Comparison of ENCODE assay signal across 8 cellular contexts in genomic region chr5:132831095-132831860, GRCh38. TPM values are rescaled to one million over a fixed set of nuclear protein-coding genes. Genes with fewer than 3 reads are reported as not detected.
DNase-seq lines count a peak whose midpoint lies in the region; ATAC-seq and TF ChIP-seq lines count a peak whose summit lies in the region.

No MANE protein-coding gene starts in this region.

- no peaks in the 10 kb centered on the region for H3K79me2 ChIP-seq in OCI-LY3 (ENCODE audit: low read length)

- H4K20me1 ChIP-seq in OCI-LY3 (ENCODE audit: insufficient read depth, low read length) = no peaks in the 10 kb centered on the region

- no peak for ATAC-seq in HG03095 (IDR thresholded peaks at IDR 0.05; ENCODE audit: unreplicated experiment)

- H3K27me3 Mint-ChIP-seq in CD14-positive monocyte (ENCODE audit: low read depth in 3 of 3) (peaks cover 48 to 64% (median 49%) of the 10 kb centered on the region in 3 donors), neural crest cell (ENCODE audit: low read depth) (peaks cover 58% of the 10 kb centered on the region)

- H3K4me2 ChIP-seq in OCI-LY3 (ENCODE audit: low read length) = peak overlapping the region; percentile 70

- H3K4me1 ChIP-seq in OCI-LY3 (ENCODE audit: low read length) = 0 out of 2 replicates have a peak, but pooled peaks cover 3% of the 10 kb centered on the region
- H3K4me1 ChIP-seq in endocrine pancreas (ENCODE audit: control insufficient read depth, insufficient read depth, low read length) = no peaks in the 10 kb centered on the region

- no peaks in the 10 kb centered on the region for H3K36me3 ChIP-seq in OCI-LY3 (replicated peaks; ENCODE audit: low read depth, low read length)
- no peaks in the 10 kb centered on the region for H3K36me3 ChIP-seq in endocrine pancreas (ENCODE audit: control insufficient read depth, insufficient read depth, low read length)

- no peak for TF ChIP-seq CTCF in CD14-positive monocyte (IDR thresholded peaks at IDR 0.05)
- TF ChIP-seq CTCF in OCI-LY3 (IDR thresholded peaks at IDR 0.05; ENCODE audit: low read depth, low read length) = no peak
- no peak for TF ChIP-seq CTCF in neural crest cell (conservative IDR thresholded peaks at IDR 0.05)

- peak overlapping the region; percentile 90 for H3K4me3 ChIP-seq in OCI-LY3 (ENCODE audit: low read length)
- H3K4me3 ChIP-seq in endocrine pancreas (ENCODE audit: control insufficient read depth, insufficient read depth, low read length) = no peak overlapping the region

- peaks cover 0 to 16% (median 7%) of the 10 kb centered on the region in 7 donors for H3K9me3 Mint-ChIP-seq in CD14-positive monocyte
- H3K9me3 Mint-ChIP-seq in neural crest cell = no peaks in the 10 kb centered on the region

- intact Hi-C loops in CD14-positive monocyte (cut with micrococcal nuclease) = loop anchor here (2.0 to 5.0 kb wide), 2 partner anchors 50 to 51 kb away; no protein-coding TSS in a partner anchor

- H3K27ac ChIP-seq in OCI-LY3 (ENCODE audit: low read length) = no peak overlapping the region

- peaks cover 22 to 32% of the 10 kb centered on the region in 2 donors for H3K36me3 Mint-ChIP-seq in CD14-positive monocyte
- no peaks in the 10 kb centered on the region for H3K36me3 Mint-ChIP-seq in neural crest cell (ENCODE audit: low read depth)

- H3K27me3 ChIP-seq in OCI-LY3 (ENCODE audit: low read depth, low read length) (no peaks in the 10 kb centered on the region), endocrine pancreas (ENCODE audit: control insufficient read depth, insufficient read depth, low read length) (no peaks in the 10 kb centered on the region)

- H3K9ac ChIP-seq in OCI-LY3 (ENCODE audit: low read length) (peak overlapping the region; percentile 72; the same call in 1 of the 2 replicates), endocrine pancreas (ENCODE audit: control insufficient read depth, insufficient read depth, low read length) (peak overlapping the region; percentile 78)

- no peaks in the 10 kb centered on the region for H3K9me3 ChIP-seq in OCI-LY3 (ENCODE audit: insufficient read depth, low read length)
- H3K9me3 ChIP-seq in endocrine pancreas (ENCODE audit: control insufficient read depth, low read length) = no peaks in the 10 kb centered on the region

- H3K27ac Mint-ChIP-seq in CD14-positive monocyte (peak overlapping the region in 4 of 7 donors; percentile 33 to 86 (median 58)), neural crest cell (ENCODE audit: unreplicated experiment) (no peak overlapping the region)

- peak overlapping the region; percentile 81 for H2AFZ ChIP-seq in OCI-LY3 (ENCODE audit: low read depth, low read length)

- DNase-seq in CD14-positive monocyte (ENCODE audit: low spot score) (no peak), neural crest cell (ENCODE audit: low read depth, low spot score) (no peak), HuH-7.5 (ENCODE audit: low spot score) (no peak), OCI-M1 (lab: John Stamatoyannopoulos, UW) (no peak)
- DNase-seq in activated CD4-positive, alpha-beta T cell treated with anti-CD3 and anti-CD28 coated beads, Interleukin-2, amount 50 U/mL, for 48 hours = no peak

- H3K4me1 Mint-ChIP-seq in CD14-positive monocyte (peaks cover 30% of the 10 kb centered on the region), neural crest cell (peaks cover 16% of the 10 kb centered on the region)

- H3K4me3 Mint-ChIP-seq in CD14-positive monocyte = peak overlapping the region; percentile 88 to 91
- H3K4me3 Mint-ChIP-seq in neural crest cell = peak overlapping the region; percentile 81

RNA-seq across cellular contexts. Expression of gene SHROOM1, which starts 0.8 kb away (rescaled TPM):
- 10 to 100 TPM in 1 of 2 donors, 1 to 10 TPM in 1; 6.4 to 16.1 TPM for polyA plus RNA-seq in CD14-positive monocyte
- 5.7 and 6.5 TPM in 2 replicates for total RNA-seq in neural crest cell

RNA-seq across cellular contexts. Expression of gene SOWAHA, which starts 18.2 kb away (rescaled TPM):
- polyA plus RNA-seq in CD14-positive monocyte = not detected
- total RNA-seq in neural crest cell = not detected in 2 replicates

RNA-seq across cellular contexts. Expression of gene GDF9, which starts 35.0 kb away (rescaled TPM):
- not detected for polyA plus RNA-seq in CD14-positive monocyte
- 0.49 and 0.89 TPM in 2 replicates for total RNA-seq in neural crest cell

RNA-seq across cellular contexts. Expression of gene UQCRQ, which starts 35.2 kb away (rescaled TPM):
- 100 to 1,000 TPM; 879 to 880 TPM for polyA plus RNA-seq in CD14-positive monocyte
- 274 and 293 TPM in 2 replicates for total RNA-seq in neural crest cell

RNA-seq across cellular contexts. Expression of gene LEAP2, which starts 42.2 kb away (rescaled TPM):
- under 1 TPM; 0.59 to 0.88 TPM for polyA plus RNA-seq in CD14-positive monocyte
- 2.9 and 3.1 TPM in 2 replicates for total RNA-seq in neural crest cell
